Comparison of ENCODE assay signal across 1 cellular context in the genomic region with DNA sequence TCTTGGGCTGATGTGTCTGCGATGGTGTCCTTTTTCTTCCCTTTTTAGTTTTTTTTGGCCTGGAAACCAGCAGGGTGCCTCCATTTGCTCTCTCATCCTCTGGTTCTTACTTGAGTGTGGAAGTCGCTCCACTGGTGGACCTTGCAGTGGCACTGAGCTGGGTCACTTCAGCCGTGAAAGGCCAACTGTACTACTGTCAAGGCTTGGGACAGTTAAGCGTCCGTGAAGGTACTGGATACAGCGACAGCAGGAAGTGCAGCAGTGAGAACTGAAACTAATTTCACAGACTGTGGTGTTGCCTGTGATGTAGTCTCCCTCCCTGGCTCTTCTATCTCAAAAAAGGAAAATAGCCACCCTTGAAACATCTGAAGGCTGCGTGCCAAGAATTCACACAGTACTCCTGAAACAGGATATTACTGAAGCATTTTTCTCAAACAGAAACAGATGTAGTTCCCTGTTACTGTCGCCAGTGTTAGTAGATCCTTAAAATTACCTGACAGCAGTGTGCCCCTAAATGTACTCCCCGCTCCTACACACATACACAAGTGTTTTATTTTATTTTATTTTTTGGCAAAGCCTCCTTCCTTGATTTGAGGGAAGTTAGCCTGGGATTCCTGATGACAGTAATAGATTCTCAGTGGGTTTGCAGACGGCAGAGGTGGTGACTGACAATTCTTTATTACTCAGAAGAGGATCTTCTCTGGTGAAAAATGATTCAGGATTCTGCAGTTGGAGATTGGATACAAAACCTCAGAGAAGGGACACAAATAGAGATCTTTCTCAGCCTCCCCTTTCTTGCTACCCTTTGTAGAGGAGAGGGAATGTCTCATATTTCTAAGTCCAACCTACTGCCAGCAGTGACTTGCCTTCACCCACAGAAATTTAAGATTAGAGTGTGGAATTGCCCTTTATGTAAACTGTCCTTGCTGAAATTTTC.
TF ChIP-seq lines count a peak whose summit lies in the region.

No MANE protein-coding gene starts in this region.

TF ChIP-seq in K562, 482 proteins besides CTCF, POLR2A, EP300 and RAD21:
- TF ChIP-seq, protein P1, sequence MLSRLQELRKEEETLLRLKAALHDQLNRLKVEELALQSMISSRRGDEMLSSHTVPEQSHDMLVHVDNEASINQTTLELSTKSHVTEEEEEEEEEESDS (CRISPR knock-in tag; IDR thresholded peaks at IDR 0.05): no peak
- TF ChIP-seq, protein P2, sequence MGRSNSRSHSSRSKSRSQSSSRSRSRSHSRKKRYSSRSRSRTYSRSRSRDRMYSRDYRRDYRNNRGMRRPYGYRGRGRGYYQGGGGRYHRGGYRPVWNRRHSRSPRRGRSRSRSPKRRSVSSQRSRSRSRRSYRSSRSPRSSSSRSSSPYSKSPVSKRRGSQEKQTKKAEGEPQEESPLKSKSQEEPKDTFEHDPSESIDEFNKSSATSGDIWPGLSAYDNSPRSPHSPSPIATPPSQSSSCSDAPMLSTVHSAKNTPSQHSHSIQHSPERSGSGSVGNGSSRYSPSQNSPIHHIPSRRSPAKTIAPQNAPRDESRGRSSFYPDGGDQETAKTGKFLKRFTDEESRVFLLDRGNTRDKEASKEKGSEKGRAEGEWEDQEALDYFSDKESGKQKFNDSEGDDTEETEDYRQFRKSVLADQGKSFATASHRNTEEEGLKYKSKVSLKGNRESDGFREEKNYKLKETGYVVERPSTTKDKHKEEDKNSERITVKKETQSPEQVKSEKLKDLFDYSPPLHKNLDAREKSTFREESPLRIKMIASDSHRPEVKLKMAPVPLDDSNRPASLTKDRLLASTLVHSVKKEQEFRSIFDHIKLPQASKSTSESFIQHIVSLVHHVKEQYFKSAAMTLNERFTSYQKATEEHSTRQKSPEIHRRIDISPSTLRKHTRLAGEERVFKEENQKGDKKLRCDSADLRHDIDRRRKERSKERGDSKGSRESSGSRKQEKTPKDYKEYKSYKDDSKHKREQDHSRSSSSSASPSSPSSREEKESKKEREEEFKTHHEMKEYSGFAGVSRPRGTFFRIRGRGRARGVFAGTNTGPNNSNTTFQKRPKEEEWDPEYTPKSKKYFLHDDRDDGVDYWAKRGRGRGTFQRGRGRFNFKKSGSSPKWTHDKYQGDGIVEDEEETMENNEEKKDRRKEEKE (IDR thresholded peaks at IDR 0.05; ENCODE audit: borderline replicate concordance in 1 of 2, control insufficient read depth in 1 of 2, low read depth in 2 of 2, low read length in 1 of 2): no peak
- TF ChIP-seq, protein P3, sequence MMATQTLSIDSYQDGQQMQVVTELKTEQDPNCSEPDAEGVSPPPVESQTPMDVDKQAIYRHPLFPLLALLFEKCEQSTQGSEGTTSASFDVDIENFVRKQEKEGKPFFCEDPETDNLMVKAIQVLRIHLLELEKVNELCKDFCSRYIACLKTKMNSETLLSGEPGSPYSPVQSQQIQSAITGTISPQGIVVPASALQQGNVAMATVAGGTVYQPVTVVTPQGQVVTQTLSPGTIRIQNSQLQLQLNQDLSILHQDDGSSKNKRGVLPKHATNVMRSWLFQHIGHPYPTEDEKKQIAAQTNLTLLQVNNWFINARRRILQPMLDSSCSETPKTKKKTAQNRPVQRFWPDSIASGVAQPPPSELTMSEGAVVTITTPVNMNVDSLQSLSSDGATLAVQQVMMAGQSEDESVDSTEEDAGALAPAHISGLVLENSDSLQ (IDR thresholded peaks at IDR 0.05): no peak
- TF ChIP-seq, protein P4, sequence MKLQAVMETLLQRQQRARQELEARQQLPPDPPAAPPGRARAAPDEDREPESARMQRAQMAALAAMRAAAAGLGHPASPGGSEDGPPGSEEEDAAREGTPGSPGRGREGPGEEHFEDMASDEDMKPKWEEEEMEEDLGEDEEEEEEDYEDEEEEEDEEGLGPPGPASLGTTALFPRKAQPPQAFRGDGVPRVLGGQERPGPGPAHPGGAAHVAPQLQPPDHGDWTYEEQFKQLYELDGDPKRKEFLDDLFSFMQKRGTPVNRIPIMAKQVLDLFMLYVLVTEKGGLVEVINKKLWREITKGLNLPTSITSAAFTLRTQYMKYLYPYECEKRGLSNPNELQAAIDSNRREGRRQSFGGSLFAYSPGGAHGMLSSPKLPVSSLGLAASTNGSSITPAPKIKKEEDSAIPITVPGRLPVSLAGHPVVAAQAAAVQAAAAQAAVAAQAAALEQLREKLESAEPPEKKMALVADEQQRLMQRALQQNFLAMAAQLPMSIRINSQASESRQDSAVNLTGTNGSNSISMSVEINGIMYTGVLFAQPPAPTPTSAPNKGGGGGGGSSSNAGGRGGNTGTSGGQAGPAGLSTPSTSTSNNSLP (IDR thresholded peaks at IDR 0.05; ENCODE audit: borderline replicate concordance, low read depth, low read length): no peak
- TF ChIP-seq ETV1 (tag; conservative IDR thresholded peaks at IDR 0.05; ENCODE audit: low read depth) (0 out of 2 replicates have a peak, but pooled peaks have one; percentile 20), MAZ (CRISPR knock-in tag; conservative IDR thresholded peaks at IDR 0.05 in 1 of 2, IDR thresholded peaks at IDR 0.05 in 1 of 2) (0 out of 4 replicates have a peak, but pooled peaks of 1 of the 2 experiments have one; percentile 25), RBBP5 (IDR thresholded peaks at IDR 0.05; ENCODE audit: borderline replicate concordance, insufficient read depth, low read length, poor library complexity, severe bottlenecking) (peak; percentile 43), SRF (CRISPR knock-in tag; IDR thresholded peaks at IDR 0.05) (0 out of 4 replicates have a peak, but pooled peaks of 1 of the 2 experiments have one; percentile 19), NFIC (IDR thresholded peaks at IDR 0.05) (0 out of 2 replicates have a peak, but pooled peaks have one; percentile 8)
